In the genomic region with DNA sequence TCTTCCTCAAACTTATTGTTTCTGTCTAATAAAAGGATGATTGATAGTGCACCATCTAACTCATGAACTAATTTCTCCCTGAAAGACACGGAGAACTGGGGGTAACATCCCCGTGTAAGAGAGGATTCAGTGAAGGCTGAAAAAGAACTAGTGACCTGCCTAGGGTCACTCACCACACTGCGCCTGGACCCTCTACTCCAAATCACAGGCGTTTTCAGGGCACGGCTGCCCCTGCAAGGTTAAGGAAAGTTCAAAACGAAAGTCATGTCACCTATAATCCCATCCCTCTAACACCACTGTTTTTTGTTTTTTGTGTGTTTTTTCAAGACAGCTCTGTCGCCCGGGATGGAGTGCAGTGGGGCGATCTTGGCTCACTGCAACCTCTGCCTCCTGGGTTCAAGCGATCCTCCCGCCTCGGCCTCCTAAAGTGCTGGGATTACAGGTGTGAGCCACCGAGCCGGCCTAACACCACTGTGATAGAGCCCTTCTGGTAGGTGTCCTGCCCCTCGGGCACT, we compare ENCODE assay signal across 20 cellular contexts. TPM values are rescaled to one million over a fixed set of nuclear protein-coding genes. Genes with fewer than 3 reads are reported as not detected.
DNase-seq lines count a peak whose midpoint lies in the region; ATAC-seq and TF ChIP-seq lines count a peak whose summit lies in the region.
"Had no signal": no experiment of that assay in that cellular context is flagged by ENCODE, and none has a peak within 500 bp of the region (broad histone marks: within the 10 kb centered on the region; RNA-seq: fewer than 3 reads in every experiment).

No MANE protein-coding gene starts in this region.

- H3K27me3 Mint-ChIP-seq in T-helper 17 cell, result peaks cover 87% of the 10 kb centered on the region
- peaks cover 43% of the 10 kb centered on the region for H3K27me3 Mint-ChIP-seq in memory B cell

- H3K4me1 Mint-ChIP-seq in T-helper 17 cell (peaks cover 24% of the 10 kb centered on the region), memory B cell (peaks cover 24% of the 10 kb centered on the region)

- H3K36me3 Mint-ChIP-seq in T-helper 17 cell (ENCODE audit: low read depth) (peaks cover 8% of the 10 kb centered on the region), memory B cell (no peaks in the 10 kb centered on the region)

- H3K9me3 Mint-ChIP-seq in memory B cell, result no peaks in the 10 kb centered on the region

- WGBS in smooth muscle cell (ENCODE audit: low lambda C conversion rate), result 14% methylated on average over 15 of the region's 15 CpGs

- H3K79me2 ChIP-seq in smooth muscle cell (ENCODE audit: low read depth), result no peaks in the 10 kb centered on the region

- no peak overlapping the region for H3K9ac ChIP-seq in smooth muscle cell (ENCODE audit: low read depth)

- no peak overlapping the region for H3K4me2 ChIP-seq in smooth muscle cell

- no peaks in the 10 kb centered on the region for H3F3A ChIP-seq in smooth muscle cell (ENCODE audit: low read depth)

- peak overlapping the region; percentile 73 for H3K4me3 Mint-ChIP-seq in T-helper 17 cell
- peak overlapping the region; percentile 76 for H3K4me3 Mint-ChIP-seq in memory B cell

- H4K20me1 ChIP-seq in smooth muscle cell (ENCODE audit: low read depth), result no peaks in the 10 kb centered on the region

- no peak for ATAC-seq in T-helper 17 cell
- no peak for ATAC-seq in memory B cell (ENCODE audit: low read depth)
- no peak for ATAC-seq in HG02970 (IDR thresholded peaks at IDR 0.05; ENCODE audit: low FRiP score, unreplicated experiment)
- ATAC-seq: sciatic nerve had no signal

- peak overlapping the region; percentile 22 for H3K4me3 ChIP-seq in smooth muscle cell
- no peak overlapping the region for H3K4me3 ChIP-seq in MG63
- H3K4me3 ChIP-seq in BE2C (ENCODE audit: low read depth, low read length), result no peak overlapping the region

- H3K9me3 ChIP-seq in T-helper 17 cell (ENCODE audit: control insufficient read depth, low read length, poor library complexity, severe bottlenecking) (no peaks in the 10 kb centered on the region), smooth muscle cell (replicated peaks; ENCODE audit: low read depth) (no peaks in the 10 kb centered on the region), MG63 (no peaks in the 10 kb centered on the region), BE2C (no peaks in the 10 kb centered on the region)
- H3K9me3 ChIP-seq: neutrophil had no signal

- no peak overlapping the region for H3K27ac Mint-ChIP-seq in T-helper 17 cell
- H3K27ac Mint-ChIP-seq in memory B cell, result no peak overlapping the region

- H3K36me3 ChIP-seq in smooth muscle cell (ENCODE audit: low read depth) (no peaks in the 10 kb centered on the region), MG63 (no peaks in the 10 kb centered on the region), BE2C (no peaks in the 10 kb centered on the region)
- H3K36me3 ChIP-seq: neutrophil had no signal

- H2AFZ ChIP-seq in smooth muscle cell (ENCODE audit: low read depth), result no peak overlapping the region

- H3K27me3 ChIP-seq in smooth muscle cell (ENCODE audit: low read depth) (peaks cover 93% of the 10 kb centered on the region), MG63 (peaks cover 25% of the 10 kb centered on the region), BE2C (peaks cover 91% of the 10 kb centered on the region)

- H3K4me1 ChIP-seq in smooth muscle cell (ENCODE audit: low read depth), result no peaks in the 10 kb centered on the region
- H3K4me1 ChIP-seq in BE2C, result no peaks in the 10 kb centered on the region

- DNase-seq in GM10266 (ENCODE audit: extremely low spot score) (peak; percentile 37), T-helper 17 cell (no peak), memory B cell (ENCODE audit: low spot score in 2 of 2) (no peak), smooth muscle cell (lab: John Stamatoyannopoulos, UW; ENCODE audit: unreplicated experiment) (no peak), MG63 (no peak), NCI-H2029 (lab: John Stamatoyannopoulos, UW) (no peak), BE2C (no peak)
- DNase-seq: activated CD8-positive, alpha-beta memory T cell treated with anti-CD3 and anti-CD28 coated beads for 24 hours; EL; hippocampal formation; kidney glomerular epithelial cell; NCI-H1092; NCI-H526; SHP77; T-helper 1 cell had no signal

- TF ChIP-seq CTCF in GM10266 (IDR thresholded peaks at IDR 0.05; ENCODE audit: control insufficient read depth, insufficient read depth, low read depth, missing control alignments) (no peak), smooth muscle cell (IDR thresholded peaks at IDR 0.05; ENCODE audit: borderline replicate concordance, insufficient read depth, poor library complexity, severe bottlenecking) (no peak), BE2C (IDR thresholded peaks at IDR 0.05; ENCODE audit: low read depth, low read length) (no peak)

- H3K27ac ChIP-seq in smooth muscle cell (ENCODE audit: low read depth), result no peak overlapping the region
- H3K27ac ChIP-seq: neutrophil had no signal

RNA-seq across cellular contexts. Expression of a gene that starts 8.7 kb away (rescaled TPM):
- total RNA-seq in T-helper 17 cell, result not detected
- total RNA-seq in smooth muscle cell, result not detected in 2 replicates
- not detected in 2 replicates for polyA plus RNA-seq in smooth muscle cell
- not detected in 2 replicates for total RNA-seq in MG63 (2014; rRNA removed; shearing (Covaris generic); ENCODE audit: low replicate concordance)
- polyA plus RNA-seq in BE2C (2012; ENCODE audit: insufficient read depth, insufficient read length, low read depth), result not detected
- total RNA-seq: chondrocyte, fibroblast of villous mesenchyme, sciatic nerve had no signal

RNA-seq across cellular contexts. Expression of a gene that starts 10.7 kb away (rescaled TPM):
- total RNA-seq in T-helper 17 cell, result not detected
- total RNA-seq in smooth muscle cell, result 0.04 and 0.18 TPM in 2 replicates
- polyA plus RNA-seq in smooth muscle cell, result 0.31 and 0.45 TPM in 2 replicates
- 0.07 TPM in 1 of 2 replicates, not detected in the other for total RNA-seq in MG63 (2014; rRNA removed; shearing (Covaris generic); ENCODE audit: low replicate concordance)
- not detected for polyA plus RNA-seq in BE2C (2012; ENCODE audit: insufficient read depth, insufficient read length, low read depth)
- total RNA-seq: chondrocyte, fibroblast of villous mesenchyme, sciatic nerve had no signal
